In genomic region chr20:31747028-31747427, GRCh38 we compare ENCODE assay signal across 1 cellular context. TPM values are rescaled to one million over a fixed set of nuclear protein-coding genes. Genes with fewer than 3 reads are reported as not detected.
"Had no signal": no experiment of that assay in that cellular context is flagged by ENCODE, and none has a peak within 500 bp of the region (broad histone marks: within the 10 kb centered on the region; RNA-seq: fewer than 3 reads in every experiment).

No MANE protein-coding gene starts in this region.

RNA-seq across cellular contexts. Expression of gene TPX2, which starts 7.9 kb away (rescaled TPM):
- total RNA-seq: body of pancreas had no signal
